4 cellular contexts compared by ENCODE assay signal in genomic region chr2:110456291-110457237, GRCh38. TPM values are rescaled to one million over a fixed set of nuclear protein-coding genes. Genes with fewer than 3 reads are reported as not detected.
"Had no signal": no experiment of that assay in that cellular context is flagged by ENCODE, and none has a peak within 500 bp of the region (broad histone marks: within the 10 kb centered on the region; RNA-seq: fewer than 3 reads in every experiment).

No MANE protein-coding gene starts in this region.

RNA-seq across cellular contexts. Expression of gene LIMS4, which starts 16.1 kb away (rescaled TPM):
- total RNA-seq: GM23248, GM23338, H1, H4 had no signal
